Comparison of ENCODE assay signal across 8 cellular contexts in the genomic region with DNA sequence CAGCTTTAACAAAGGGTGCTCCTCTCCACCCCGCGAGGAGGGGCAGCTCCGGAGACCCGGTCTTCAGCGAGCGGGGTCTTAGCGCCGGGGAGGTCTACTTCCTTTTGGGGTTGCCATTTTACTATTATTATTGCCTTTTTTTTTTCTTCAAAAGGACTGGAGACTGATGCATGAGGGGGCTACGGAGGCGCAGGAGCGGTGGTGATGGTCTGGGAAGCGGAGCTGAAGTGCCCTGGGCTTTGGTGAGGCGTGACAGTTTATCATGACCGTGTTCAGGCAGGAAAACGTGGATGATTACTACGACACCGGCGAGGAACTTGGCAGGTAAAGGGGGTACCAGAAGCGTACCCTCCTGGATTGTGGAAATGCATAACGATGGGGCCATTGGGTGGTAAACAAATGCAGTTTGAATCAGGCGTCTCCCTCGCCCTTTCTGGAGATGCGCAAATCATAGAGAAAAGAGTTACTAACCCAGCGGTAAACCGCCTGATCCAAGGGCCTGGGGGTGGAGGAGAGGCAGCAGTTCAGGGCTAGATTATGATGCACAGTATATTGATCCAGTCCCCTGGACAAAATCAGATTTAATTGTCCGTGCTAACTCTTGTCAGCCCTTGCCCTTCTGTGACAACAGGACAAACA. TPM values are rescaled to one million over a fixed set of nuclear protein-coding genes. Genes with fewer than 3 reads are reported as not detected.
DNase-seq lines count a peak whose midpoint lies in the region; ATAC-seq, FAIRE-seq and TF ChIP-seq lines count a peak whose summit lies in the region.

No MANE protein-coding gene starts in this region.

- CTCF ChIA-PET in PC-9 (lab: Charles Lee) = no interaction called here

- H3K36me3 ChIP-seq in ES-I3 (ENCODE audit: insufficient read depth, low read length) = no peaks in the 10 kb centered on the region
- no peaks in the 10 kb centered on the region for H3K36me3 ChIP-seq in PC-9 (ENCODE audit: low read depth)
- H3K36me3 ChIP-seq in esophagus (ENCODE audit: control insufficient read depth in 2 of 2, insufficient read depth in 2 of 2, low read length in 1 of 2) = no peaks in the 10 kb centered on the region
- H3K36me3 ChIP-seq in pancreas = no peaks in the 10 kb centered on the region

- H3K4me1 ChIP-seq in ES-I3 (ENCODE audit: insufficient read depth, low read length) (peaks cover 6% of the 10 kb centered on the region; the same call in 1 of the 2 replicates), PC-9 (replicated peaks; ENCODE audit: insufficient read depth) (peaks cover 74% of the 10 kb centered on the region), esophagus (ENCODE audit: control insufficient read depth in 2 of 2, insufficient read depth in 2 of 2, low read length in 1 of 2) (peaks cover 2 to 4% of the 10 kb centered on the region in 2 donors), pancreas (peaks cover 9 to 47% (median 42%) of the 10 kb centered on the region in 3 donors), foreskin keratinocyte (no peaks in the 10 kb centered on the region)

- peak overlapping the region; percentile 97 for H2AFZ ChIP-seq in PC-9

- TF ChIP-seq CTCF in PC-9 (conservative IDR thresholded peaks at IDR 0.05) (no peak), pancreas (IDR thresholded peaks at IDR 0.05) (no peak), foreskin keratinocyte (conservative IDR thresholded peaks at IDR 0.05) (no peak)

- DNase-seq in PC-9 (no peak), pancreas (no peak), NCI-H226 (no peak), foreskin keratinocyte (no peak), SIG-M5 treated with dmso at 0.1 percent for 504 hours (lab: John Stamatoyannopoulos, UW; ENCODE audit: unreplicated experiment) (no peak)
- no peak for DNase-seq in activated CD8-positive, alpha-beta memory T cell treated with anti-CD3 and anti-CD28 coated beads, Interleukin-2, amount 50 U/mL, for 4 hours

- H3K9me3 ChIP-seq in ES-I3 (ENCODE audit: control insufficient read depth, insufficient read depth, low read length) (no peaks in the 10 kb centered on the region), PC-9 (ENCODE audit: insufficient read depth, low read depth) (no peaks in the 10 kb centered on the region), esophagus (ENCODE audit: control insufficient read depth in 2 of 2, insufficient read depth in 1 of 2, low read depth in 1 of 2, low read length in 1 of 2) (no peaks in the 10 kb centered on the region), pancreas (no peaks in the 10 kb centered on the region)

- H3K27ac ChIP-seq in PC-9 (peak overlapping the region; percentile 45), esophagus (ENCODE audit: low read depth in 2 of 2, low read length in 1 of 2) (peak overlapping the region; percentile 48 to 51), pancreas (peak overlapping the region; percentile 91 to 97 (median 94)), foreskin keratinocyte (no peak overlapping the region)

- H3K4me2 ChIP-seq in PC-9 = peak overlapping the region; percentile 91

- 18 to 28% methylated on average over 26 of the region's 26 CpGs for WGBS in esophagus, 2 donors
- WGBS in pancreas, 2 donors = 4 to 13% methylated on average over 26 of the region's 26 CpGs

- H3F3A ChIP-seq in PC-9 (ENCODE audit: insufficient read depth, low read depth) = peaks cover 42% of the 10 kb centered on the region

- intact Hi-C loops in PC-9 (cut with micrococcal nuclease; ENCODE audit: unreplicated experiment) (loop anchor here (2.0 to 5.0 kb wide), 3 partner anchors 57 to 108 kb away; no protein-coding TSS in a partner anchor), pancreas (cut with DNase I) (loop anchor here in 2 of 3 donors (5.0 to 10.0 kb wide), 2 partner anchors 154 to 162 kb away; no protein-coding TSS in a partner anchor)

- H3K27me3 ChIP-seq in PC-9 (ENCODE audit: insufficient read depth, low read depth) (no peaks in the 10 kb centered on the region), esophagus (ENCODE audit: control insufficient read depth in 1 of 2, insufficient read depth in 2 of 2, low read length in 2 of 2) (no peaks in the 10 kb centered on the region), pancreas (no peaks in the 10 kb centered on the region), foreskin keratinocyte (peaks cover 36% of the 10 kb centered on the region)

- peak overlapping the region; percentile 70 for H3K4me3 ChIP-seq in PC-9
- peak overlapping the region; percentile 53 to 59 for H3K4me3 ChIP-seq in esophagus (ENCODE audit: low read depth in 1 of 2, low read length in 2 of 2)
- H3K4me3 ChIP-seq in pancreas = peak overlapping the region; percentile 65 to 85 (median 82)

- H3K79me2 ChIP-seq in PC-9 (ENCODE audit: low read depth) = peaks cover 42% of the 10 kb centered on the region

- peak overlapping the region; percentile 93 for H3K9ac ChIP-seq in ES-I3 (ENCODE audit: low read depth, low read length)

- no peaks in the 10 kb centered on the region for H3K9me2 ChIP-seq in PC-9 (ENCODE audit: insufficient read depth)

- POLR2A ChIA-PET in PC-9 (lab: Charles Lee; ENCODE audit: unreplicated experiment) = interaction anchor here (0.6 to 0.8 kb wide), 3 partner anchors 33 to 71 kb away, joined by 3 to 25 read pairs (median 9); no protein-coding TSS in a partner anchor

- no peak for ATAC-seq in pancreas
- ATAC-seq in foreskin keratinocyte = no peak

- H4K20me1 ChIP-seq in PC-9 (ENCODE audit: insufficient read depth) = 0 out of 2 replicates have a peak, but pooled peaks cover 3% of the 10 kb centered on the region

- no peak for FAIRE-seq in pancreas (lab: Jason Lieb, UNC)

- BruUV-seq in PC-9 (replicated peaks; lab: Mats Ljungman, UMichigan) = TSS peak; percentile 32

RNA-seq across cellular contexts. Expression of a gene that starts 1.3 kb away (rescaled TPM):
- total RNA-seq in PC-9 (2021) (100 and 158 TPM in 2 replicates), pancreas (10 to 100 TPM; 43.1 to 98.7 (median 48.9) TPM), foreskin keratinocyte (1.2 and 1.9 TPM in 2 replicates)
- polyA plus RNA-seq in esophagus (1 to 10 TPM; 1.7 to 2.9 TPM), pancreas (10 to 100 TPM; 29.1 to 31.8 TPM), foreskin keratinocyte (0.65 and 0.67 TPM in 2 replicates)

Comparison
In these comparisons a context has a peak if more than half of its experiments do, and no peak if none do; other contexts are left out.
1. RNA of a gene that starts 1.3 kb away (total RNA-seq): 100 to 158 TPM in PC-9 and 43.1 to 98.7 TPM in pancreas; 1.2 to 1.9 TPM in foreskin keratinocyte; every median in the first group is over 10 times any median in the second.
2. Peak in every context shown above with its lines, with median percentiles within 50 percentile points of each other: H3K4me3 ChIP-seq.